ENCODE assay signal across 8 cellular contexts in genomic region chr17:81566461-81567126, GRCh38. TPM values are rescaled to one million over a fixed set of nuclear protein-coding genes. Genes with fewer than 3 reads are reported as not detected.
DNase-seq lines count a peak whose midpoint lies in the region; ATAC-seq and TF ChIP-seq lines count a peak whose summit lies in the region.

No MANE protein-coding gene starts in this region.

- peak overlapping the region; percentile 47 for H3K4me3 ChIP-seq in AG10803 (ENCODE audit: low read length)
- H3K4me3 ChIP-seq in KMS-11 (IDR thresholded peaks at IDR 0.05; ENCODE audit: insufficient read depth, low read depth, low read length): no peak overlapping the region
- H3K4me3 ChIP-seq in gastroesophageal sphincter: peak overlapping the region in 1 of 2 donors; percentile 9

- in situ Hi-C loops in SK-MEL-5 (cut with HindIII; ENCODE audit: low pct_unique_long_range_greater_than_20kb, low sequenced_read_pairs): no loop called here

- peak overlapping the region; percentile 23; the same call in 1 of the 2 replicates for H3K9ac ChIP-seq in KMS-11

- no peaks in the 10 kb centered on the region for H4K20me1 ChIP-seq in KMS-11 (ENCODE audit: insufficient read depth)

- peak overlapping the region; percentile 83 for H3K4me2 ChIP-seq in KMS-11

- H3K27me3 Mint-ChIP-seq in activated CD4-positive, alpha-beta memory T cell treated with anti-CD3 and anti-CD28 coated beads, Interleukin-2, amount 10 ng/mL, durations not matched to agents 7 days and 5 days: no peaks in the 10 kb centered on the region

- CTCF ChIA-PET in activated CD4-positive, alpha-beta memory T cell treated with anti-CD3 and anti-CD28 coated beads, Interleukin-2, amount 10 ng/mL, durations not matched to agents 7 days and 5 days (lab: Charles Lee): no interaction called here

- no peaks in the 10 kb centered on the region for H3K4me1 Mint-ChIP-seq in activated CD4-positive, alpha-beta memory T cell treated with anti-CD3 and anti-CD28 coated beads, Interleukin-2, amount 10 ng/mL, durations not matched to agents 7 days and 5 days

- TF ChIP-seq POLR2A in gastroesophageal sphincter (IDR thresholded peaks at IDR 0.05): no peak

- no peak for TF ChIP-seq EP300 in gastroesophageal sphincter (IDR thresholded peaks at IDR 0.05)

- no peak for TF ChIP-seq CTCF in AG10803 (conservative IDR thresholded peaks at IDR 0.05; ENCODE audit: low read length)
- no peak for TF ChIP-seq CTCF in KMS-11 (conservative IDR thresholded peaks at IDR 0.05; ENCODE audit: low read depth, low read length)
- TF ChIP-seq CTCF in gastroesophageal sphincter (IDR thresholded peaks at IDR 0.05): peak in 1 of 4 experiments; percentile 19

- no peak overlapping the region for H3K4me3 Mint-ChIP-seq in activated CD4-positive, alpha-beta memory T cell treated with anti-CD3 and anti-CD28 coated beads, Interleukin-2, amount 10 ng/mL, durations not matched to agents 7 days and 5 days

- no peaks in the 10 kb centered on the region; the same call in 1 of the 2 replicates for H3K79me2 ChIP-seq in KMS-11 (ENCODE audit: insufficient read depth, low read depth)

- peaks cover 85% of the 10 kb centered on the region for H3K4me1 ChIP-seq in KMS-11 (ENCODE audit: low read depth, poor library complexity, severe bottlenecking)
- peaks cover 10 to 33% (median 20%) of the 10 kb centered on the region in 3 donors for H3K4me1 ChIP-seq in gastroesophageal sphincter

- no peaks in the 10 kb centered on the region for H3K9me3 ChIP-seq in gastroesophageal sphincter

- ATAC-seq in gastroesophageal sphincter (peak; percentile 84), sciatic nerve (peak; percentile 84), HG02981 (IDR thresholded peaks at IDR 0.05; ENCODE audit: unreplicated experiment) (no peak)

- POLR2A ChIA-PET in activated CD4-positive, alpha-beta memory T cell treated with anti-CD3 and anti-CD28 coated beads, Interleukin-2, amount 10 ng/mL, durations not matched to agents 7 days and 5 days (lab: Charles Lee): interaction anchor here (1.2 kb wide), 1 partner anchor 32 kb away, joined by 4 read pairs; no protein-coding TSS in a partner anchor

- H3K27me3 ChIP-seq in KMS-11 (ENCODE audit: insufficient read depth, low read depth) (no peaks in the 10 kb centered on the region), gastroesophageal sphincter (no peaks in the 10 kb centered on the region)

- H3K9me3 Mint-ChIP-seq in activated CD4-positive, alpha-beta memory T cell treated with anti-CD3 and anti-CD28 coated beads, Interleukin-2, amount 10 ng/mL, durations not matched to agents 7 days and 5 days: no peaks in the 10 kb centered on the region

- H3K27ac Mint-ChIP-seq in activated CD4-positive, alpha-beta memory T cell treated with anti-CD3 and anti-CD28 coated beads, Interleukin-2, amount 10 ng/mL, durations not matched to agents 7 days and 5 days: no peak overlapping the region

- H3K36me3 Mint-ChIP-seq in activated CD4-positive, alpha-beta memory T cell treated with anti-CD3 and anti-CD28 coated beads, Interleukin-2, amount 10 ng/mL, durations not matched to agents 7 days and 5 days (ENCODE audit: low read depth): peaks cover 54% of the 10 kb centered on the region

- intact Hi-C loops in sciatic nerve (cut with DNase I): no loop called here

- no peak overlapping the region for H2AFZ ChIP-seq in KMS-11 (ENCODE audit: low read depth)

- peak; percentile 97 for DNase-seq in AG10803 (ENCODE audit: low read depth)
- DNase-seq in SK-MEL-5 (ENCODE audit: low read depth, low spot score): peak; percentile 66
- DNase-seq in sciatic nerve (ENCODE audit: low spot score): peak; percentile 85
- no peak for DNase-seq in activated CD4-positive, alpha-beta memory T cell treated with anti-CD3 and anti-CD28 coated beads, Interleukin-2, amount 10 ng/mL, durations not matched to agents 7 days and 5 days
- DNase-seq in activated CD4-positive, alpha-beta T cell treated with anti-CD3 and anti-CD28 coated beads, Interleukin-2, amount 50 U/mL, for 4 hours: no peak

- H3K27ac ChIP-seq in KMS-11 (peak overlapping the region; percentile 75), gastroesophageal sphincter (peak overlapping the region; percentile 52 to 82 (median 78))

- H3K36me3 ChIP-seq in KMS-11 (ENCODE audit: insufficient read depth) (peaks cover 6% of the 10 kb centered on the region; the same call in 1 of the 2 replicates), gastroesophageal sphincter (peaks cover 0 to 92% of the 10 kb centered on the region in 2 donors)

- WGBS in gastroesophageal sphincter (ENCODE audit: low coverage in 1 of 2), 2 donors: 8 to 20% methylated on average over 1 to 6 of the region's 8 CpGs

RNA-seq across cellular contexts. Expression of gene FAAP100, which starts 14.4 kb away (rescaled TPM):
- 34.0 and 35.0 TPM in 2 replicates for total RNA-seq in SK-MEL-5 (2014; rRNA removed; shearing (Covaris generic))
- 82.9 and 88.7 TPM in 2 replicates for polyA plus RNA-seq in SK-MEL-5 (2015; cell fraction: cytosol; rRNA removed)
- polyA plus RNA-seq in SK-MEL-5 (2015; cell fraction: nucleus; rRNA removed): 337 and 354 TPM in 2 replicates
- total RNA-seq in gastroesophageal sphincter (10 to 100 TPM; 14.6 to 32.1 (median 20.7) TPM), sciatic nerve (20.0 TPM)
- total RNA-seq in activated CD4-positive, alpha-beta memory T cell treated with anti-CD3 and anti-CD28 coated beads, Interleukin-2, amount 10 ng/mL, durations not matched to agents 7 days and 5 days: 10 to 100 TPM; 29.0 TPM

RNA-seq across cellular contexts. Expression of gene FSCN2, which starts 38.4 kb away (rescaled TPM):
- total RNA-seq in SK-MEL-5 (2014; rRNA removed; shearing (Covaris generic)): 0.34 TPM in 1 of 2 replicates, not detected in the other
- polyA plus RNA-seq in SK-MEL-5 (2015; cell fraction: cytosol; rRNA removed): 0.08 and 0.64 TPM in 2 replicates
- polyA plus RNA-seq in SK-MEL-5 (2015; cell fraction: nucleus; rRNA removed): 1.1 TPM in 1 of 2 replicates, not detected in the other
- total RNA-seq in gastroesophageal sphincter (1 to 10 TPM in 2 of 4 donors, under 1 TPM in 2; 0.49 to 2.1 (median 1.0) TPM), sciatic nerve (1.6 TPM)
- total RNA-seq in activated CD4-positive, alpha-beta memory T cell treated with anti-CD3 and anti-CD28 coated beads, Interleukin-2, amount 10 ng/mL, durations not matched to agents 7 days and 5 days: under 1 TPM; 0.43 to 0.50 TPM

RNA-seq across cellular contexts. Expression of gene ACTG1, which starts 54.0 kb away (rescaled TPM):
- total RNA-seq in SK-MEL-5 (2014; rRNA removed; shearing (Covaris generic)): 6,652 and 7,362 TPM in 2 replicates
- 14,079 and 14,098 TPM in 2 replicates for polyA plus RNA-seq in SK-MEL-5 (2015; cell fraction: cytosol; rRNA removed)
- polyA plus RNA-seq in SK-MEL-5 (2015; cell fraction: nucleus; rRNA removed): 2,992 and 3,106 TPM in 2 replicates
- total RNA-seq in gastroesophageal sphincter (1,000 to 10,000 TPM in 3 of 4 donors, 100 to 1,000 TPM in 1; 829 to 1,848 (median 1,550) TPM), sciatic nerve (2,552 TPM)
- 1,000 to 10,000 TPM; 3,658 to 3,769 TPM for total RNA-seq in activated CD4-positive, alpha-beta memory T cell treated with anti-CD3 and anti-CD28 coated beads, Interleukin-2, amount 10 ng/mL, durations not matched to agents 7 days and 5 days

Comparison
In these comparisons a context has a peak if more than half of its experiments do, and no peak if none do; other contexts are left out.
1. DNase-seq: peak in AG10803 (single experiment), SK-MEL-5 (single experiment) and sciatic nerve (single experiment); none in activated CD4-positive, alpha-beta memory T cell treated with anti-CD3 and anti-CD28 coated beads, Interleukin-2, amount 10 ng/mL, durations not matched to agents 7 days and 5 days (single experiment) and activated CD4-positive, alpha-beta T cell treated with anti-CD3 and anti-CD28 coated beads, Interleukin-2, amount 50 U/mL, for 4 hours (0 of 2).